ENCODE assay signal across 8 cellular contexts in the genomic region with DNA sequence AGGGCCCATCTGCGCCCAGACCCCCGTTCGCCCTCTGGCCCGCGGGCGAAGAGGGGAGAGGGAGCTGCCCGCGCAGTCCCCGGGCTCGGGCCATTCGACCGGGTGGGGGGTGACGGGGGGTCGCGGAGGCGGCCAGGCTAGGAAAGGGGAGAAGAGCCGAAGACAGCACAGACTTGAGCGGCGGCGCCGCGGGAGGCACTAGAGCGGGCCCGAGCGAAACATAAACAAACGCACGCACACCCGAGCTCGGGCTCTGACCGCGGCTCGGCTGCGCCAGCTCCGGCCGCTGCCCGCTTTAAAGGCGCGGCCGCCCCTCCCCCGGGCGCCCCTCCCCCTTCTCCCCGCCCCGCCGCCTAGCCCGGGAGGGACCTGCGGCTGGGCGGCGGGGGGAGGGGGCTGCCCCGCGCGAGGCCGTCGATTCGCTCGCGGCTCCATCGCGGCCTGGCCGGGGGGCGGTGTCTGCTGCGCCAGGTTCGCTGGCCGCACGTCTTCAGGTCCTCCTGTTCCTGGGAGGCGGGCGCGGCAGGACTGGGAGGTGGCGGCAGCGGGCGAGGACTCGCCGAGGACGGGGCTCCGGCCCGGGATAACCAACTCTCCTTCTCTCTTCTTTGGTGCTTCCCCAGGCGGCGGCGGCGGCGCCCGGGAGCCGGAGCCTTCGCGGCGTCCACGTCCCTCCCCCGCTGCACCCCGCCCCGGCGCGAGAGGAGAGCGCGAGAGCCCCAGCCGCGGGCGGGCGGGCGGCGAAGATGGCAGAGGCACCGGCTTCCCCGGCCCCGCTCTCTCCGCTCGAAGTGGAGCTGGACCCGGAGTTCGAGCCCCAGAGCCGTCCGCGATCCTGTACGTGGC. TPM values are rescaled to one million over a fixed set of nuclear protein-coding genes. Genes with fewer than 3 reads are reported as not detected.
DNase-seq lines count a peak whose midpoint lies in the region; ATAC-seq and TF ChIP-seq lines count a peak whose summit lies in the region.

Gene FOXO3 (plus strand): TSS at position 455 of the 846 bp plus-strand sequence. CDS start 292 bp downstream, at position 747.

- POLR2A ChIA-PET in PC-3 (lab: Charles Lee; ENCODE audit: unreplicated experiment): interaction anchor here (0.6 to 1.0 kb wide), 4 partner anchors 288 to 734 kb away, joined by 3 to 10 read pairs (median 6); partner anchors contain the start of gene ARMC2

- H3K4me3 ChIP-seq in BLaER1 treated with 17β-estradiol and CSF1 and Interleukin-3, amounts not matched to agents 10 nM and 100 nM: peak within 1 kb of the TSS; percentile 88 to 98 (median 92)
- peak within 1 kb of the TSS; percentile 85 for H3K4me3 ChIP-seq in HFF-Myc (replicated peaks; ENCODE audit: low read depth, low read length)
- H3K4me3 ChIP-seq in PC-3 (ENCODE audit: low read length): peak within 1 kb of the TSS; percentile 95
- H3K4me3 ChIP-seq in esophagus squamous epithelium: peak within 1 kb of the TSS; percentile 69 to 98 (median 80)
- H3K4me3 ChIP-seq in muscle layer of colon (ENCODE audit: low read depth in 1 of 2, low read length in 2 of 2): peak within 1 kb of the TSS; percentile 94 to 98

- H3F3A ChIP-seq in PC-3 (ENCODE audit: low read length, unreplicated experiment): peaks cover 4% of the 10 kb centered on the region

- H3K4me2 ChIP-seq in BLaER1 treated with 17β-estradiol and CSF1 and Interleukin-3, amounts not matched to agents 10 nM and 100 nM: peak within 1 kb of the TSS; percentile 88 to 99 (median 94)
- H3K4me2 ChIP-seq in PC-3 (ENCODE audit: low read length): peak within 1 kb of the TSS; percentile 99

- DNase-seq in HFF-Myc (ENCODE audit: extremely low read depth, low read depth): no peak
- DNase-seq in PC-3: peak; percentile 85
- DNase-seq in activated T-helper 1 cell treated with anti-CD3 and anti-CD28 coated beads, Interleukin-12 subunit alpha, Interleukin-12 subunit beta, Interleukin-2, Interleukin-4 antibody, amounts not matched to agents 30 ng/mL and 10 ng/mL and 1 ng/mL, durations not matched to agents 14 hours and 24 hours and 36 hours (ENCODE audit: low spot score): peak; percentile 37
- peak; percentile 36 for DNase-seq in esophagus squamous epithelium (lab: John Stamatoyannopoulos, UW)
- DNase-seq in stimulated activated effector memory CD8-positive, alpha-beta T cell treated with anti-CD3 and anti-CD28 coated beads, Interleukin-12 subunit alpha, Interleukin-12 subunit beta, amount 100 ng/mL, for 72 hours (ENCODE audit: low spot score in 2 of 2): peak; percentile 63 to 84

- peaks cover 39 to 53% (median 51%) of the 10 kb centered on the region in 10 experiments for H3K4me1 ChIP-seq in BLaER1 treated with 17β-estradiol and CSF1 and Interleukin-3, amounts not matched to agents 10 nM and 100 nM
- H3K4me1 ChIP-seq in PC-3 (ENCODE audit: insufficient read depth, low read length) (peaks cover 27% of the 10 kb centered on the region), esophagus squamous epithelium (peaks cover 19 to 60% (median 22%) of the 10 kb centered on the region in 3 donors), muscle layer of colon (ENCODE audit: insufficient read depth, low read length) (peaks cover 32% of the 10 kb centered on the region)

- no peaks in the 10 kb centered on the region for H3K9me3 Mint-ChIP-seq in activated T-helper 1 cell treated with anti-CD3 and anti-CD28 coated beads, Interleukin-12 subunit alpha, Interleukin-12 subunit beta, Interleukin-2, Interleukin-4 antibody, amounts not matched to agents 30 ng/mL and 10 ng/mL and 1 ng/mL, durations not matched to agents 14 hours and 24 hours and 36 hours
- H3K9me3 Mint-ChIP-seq in stimulated activated effector memory CD8-positive, alpha-beta T cell treated with anti-CD3 and anti-CD28 coated beads, Interleukin-12 subunit alpha, Interleukin-12 subunit beta, amount 100 ng/mL, for 72 hours: no peaks in the 10 kb centered on the region

- peak; percentile 32 for ATAC-seq in PC-3
- ATAC-seq in stimulated activated effector memory CD8-positive, alpha-beta T cell treated with anti-CD3 and anti-CD28 coated beads, Interleukin-12 subunit alpha, Interleukin-12 subunit beta, amount 100 ng/mL, for 72 hours: peak; percentile 27
- no peak for ATAC-seq in HG03432 (IDR thresholded peaks at IDR 0.05; ENCODE audit: unreplicated experiment)

- H3K79me2 ChIP-seq in PC-3 (ENCODE audit: low read length): peaks cover 52% of the 10 kb centered on the region

- TF ChIP-seq POLR2A in esophagus squamous epithelium (IDR thresholded peaks at IDR 0.05): peak in 3 of 4 donors; percentile 52 to 92 (median 91)

- peaks cover 52% of the 10 kb centered on the region for H3K4me1 Mint-ChIP-seq in activated T-helper 1 cell treated with anti-CD3 and anti-CD28 coated beads, Interleukin-12 subunit alpha, Interleukin-12 subunit beta, Interleukin-2, Interleukin-4 antibody, amounts not matched to agents 30 ng/mL and 10 ng/mL and 1 ng/mL, durations not matched to agents 14 hours and 24 hours and 36 hours (ENCODE audit: low read depth)
- H3K4me1 Mint-ChIP-seq in stimulated activated effector memory CD8-positive, alpha-beta T cell treated with anti-CD3 and anti-CD28 coated beads, Interleukin-12 subunit alpha, Interleukin-12 subunit beta, amount 100 ng/mL, for 72 hours: peaks cover 39% of the 10 kb centered on the region

- H2AFZ ChIP-seq in PC-3 (ENCODE audit: low read length): peak within 1 kb of the TSS; percentile 57

- H3K9me3 ChIP-seq in BLaER1 treated with 17β-estradiol and CSF1 and Interleukin-3, amounts not matched to agents 10 nM and 100 nM (replicated peaks in 1 of 11): no peaks in the 10 kb centered on the region
- H3K9me3 ChIP-seq in PC-3 (ENCODE audit: low read length) (no peaks in the 10 kb centered on the region), esophagus squamous epithelium (no peaks in the 10 kb centered on the region), muscle layer of colon (ENCODE audit: low read length) (no peaks in the 10 kb centered on the region)

- no peaks in the 10 kb centered on the region for H3K9me2 ChIP-seq in PC-3 (replicated peaks; ENCODE audit: low read length)

- intact Hi-C loops in PC-3 (cut with micrococcal nuclease) (loop anchor here (1.0 to 5.0 kb wide), 3 partner anchors 112 to 277 kb away; no protein-coding TSS in a partner anchor), esophagus squamous epithelium (cut with DNase I) (loop anchor here (10.0 kb wide), 1 partner anchor 94 kb away; no protein-coding TSS in a partner anchor)
- intact Hi-C loops in activated T-helper 1 cell treated with anti-CD3 and anti-CD28 coated beads, Interleukin-12 subunit alpha, Interleukin-12 subunit beta, Interleukin-2, Interleukin-4 antibody, amounts not matched to agents 30 ng/mL and 10 ng/mL and 1 ng/mL, durations not matched to agents 14 hours and 24 hours and 36 hours (cut with micrococcal nuclease): no loop called here

- WGBS in esophagus squamous epithelium, 2 donors: 0% methylated on average over 7 of the region's 110 CpGs; no CpG with 5 or more reads in 1 of the 2 donors

- H3K36me3 Mint-ChIP-seq in activated T-helper 1 cell treated with anti-CD3 and anti-CD28 coated beads, Interleukin-12 subunit alpha, Interleukin-12 subunit beta, Interleukin-2, Interleukin-4 antibody, amounts not matched to agents 30 ng/mL and 10 ng/mL and 1 ng/mL, durations not matched to agents 14 hours and 24 hours and 36 hours (ENCODE audit: low read depth): peaks cover 12% of the 10 kb centered on the region
- H3K36me3 Mint-ChIP-seq in stimulated activated effector memory CD8-positive, alpha-beta T cell treated with anti-CD3 and anti-CD28 coated beads, Interleukin-12 subunit alpha, Interleukin-12 subunit beta, amount 100 ng/mL, for 72 hours: peaks cover 44% of the 10 kb centered on the region

- H3K27ac Mint-ChIP-seq in activated T-helper 1 cell treated with anti-CD3 and anti-CD28 coated beads, Interleukin-12 subunit alpha, Interleukin-12 subunit beta, Interleukin-2, Interleukin-4 antibody, amounts not matched to agents 30 ng/mL and 10 ng/mL and 1 ng/mL, durations not matched to agents 14 hours and 24 hours and 36 hours: peak within 1 kb of the TSS; percentile 52
- peak within 1 kb of the TSS; percentile 94 for H3K27ac Mint-ChIP-seq in stimulated activated effector memory CD8-positive, alpha-beta T cell treated with anti-CD3 and anti-CD28 coated beads, Interleukin-12 subunit alpha, Interleukin-12 subunit beta, amount 100 ng/mL, for 72 hours

- no TSS peak for BruUV-seq in PC-3 (replicated peaks; lab: Mats Ljungman, UMichigan)

- H3K27me3 ChIP-seq in BLaER1 treated with 17β-estradiol and CSF1 and Interleukin-3, amounts not matched to agents 10 nM and 100 nM: peaks cover 0 to 19% (median 6%) of the 10 kb centered on the region in 11 experiments; a peak in 8 of 22 replicates
- H3K27me3 ChIP-seq in PC-3 (ENCODE audit: low read length): no peaks in the 10 kb centered on the region
- H3K27me3 ChIP-seq in esophagus squamous epithelium: no peaks in the 10 kb centered on the region
- no peaks in the 10 kb centered on the region for H3K27me3 ChIP-seq in muscle layer of colon (ENCODE audit: control insufficient read depth in 1 of 2, insufficient read depth in 2 of 2, low read length in 2 of 2)

- TF ChIP-seq CTCF in HFF-Myc (IDR thresholded peaks at IDR 0.05; ENCODE audit: low read depth, low read length, missing control alignments) (no peak), PC-3 (conservative IDR thresholded peaks at IDR 0.05; ENCODE audit: low read depth, low read length) (no peak), esophagus squamous epithelium (IDR thresholded peaks at IDR 0.05) (no peak)

- H3K9ac ChIP-seq in BLaER1 treated with 17β-estradiol and CSF1 and Interleukin-3, amounts not matched to agents 10 nM and 100 nM: peak within 1 kb of the TSS; percentile 90 to 100 (median 96)
- peak within 1 kb of the TSS; percentile 78 for H3K9ac ChIP-seq in PC-3 (ENCODE audit: low read length)
- peak within 1 kb of the TSS; percentile 83 for H3K9ac ChIP-seq in muscle layer of colon (ENCODE audit: low read length)

- H3K27ac ChIP-seq in BLaER1 treated with 17β-estradiol and CSF1 and Interleukin-3, amounts not matched to agents 10 nM and 100 nM: peak within 1 kb of the TSS; percentile 79 to 99 (median 96)
- H3K27ac ChIP-seq in PC-3 (ENCODE audit: low read length): peak within 1 kb of the TSS; percentile 79
- H3K27ac ChIP-seq in esophagus squamous epithelium: peak within 1 kb of the TSS; percentile 95 to 100 (median 98)
- H3K27ac ChIP-seq in muscle layer of colon (ENCODE audit: low read depth, low read length): peak within 1 kb of the TSS; percentile 100

- peaks cover 11 to 44% (median 30%) of the 10 kb centered on the region in 11 experiments; a peak in 18 of 22 replicates for H4K20me1 ChIP-seq in BLaER1 treated with 17β-estradiol and CSF1 and Interleukin-3, amounts not matched to agents 10 nM and 100 nM
- H4K20me1 ChIP-seq in PC-3 (ENCODE audit: low read length): peaks cover 20% of the 10 kb centered on the region; the same call in 1 of the 2 replicates

- peak within 1 kb of the TSS; percentile 82 for H3K4me3 Mint-ChIP-seq in activated T-helper 1 cell treated with anti-CD3 and anti-CD28 coated beads, Interleukin-12 subunit alpha, Interleukin-12 subunit beta, Interleukin-2, Interleukin-4 antibody, amounts not matched to agents 30 ng/mL and 10 ng/mL and 1 ng/mL, durations not matched to agents 14 hours and 24 hours and 36 hours
- H3K4me3 Mint-ChIP-seq in stimulated activated effector memory CD8-positive, alpha-beta T cell treated with anti-CD3 and anti-CD28 coated beads, Interleukin-12 subunit alpha, Interleukin-12 subunit beta, amount 100 ng/mL, for 72 hours: peak within 1 kb of the TSS; percentile 79

- CTCF ChIA-PET in PC-3 (lab: Charles Lee): interaction anchor here (0.5 to 0.6 kb wide), 3 partner anchors 333 to 1243 kb away, joined by 4 to 6 read pairs (median 4); no protein-coding TSS in a partner anchor

- peaks cover 0 to 13% (median 10%) of the 10 kb centered on the region in 11 experiments; a peak in 12 of 22 replicates for H3K36me3 ChIP-seq in BLaER1 treated with 17β-estradiol and CSF1 and Interleukin-3, amounts not matched to agents 10 nM and 100 nM
- H3K36me3 ChIP-seq in PC-3 (ENCODE audit: low read depth, low read length): no peaks in the 10 kb centered on the region
- no peaks in the 10 kb centered on the region for H3K36me3 ChIP-seq in esophagus squamous epithelium
- H3K36me3 ChIP-seq in muscle layer of colon (ENCODE audit: insufficient read depth, low read length): no peaks in the 10 kb centered on the region

- H3K27me3 Mint-ChIP-seq in activated T-helper 1 cell treated with anti-CD3 and anti-CD28 coated beads, Interleukin-12 subunit alpha, Interleukin-12 subunit beta, Interleukin-2, Interleukin-4 antibody, amounts not matched to agents 30 ng/mL and 10 ng/mL and 1 ng/mL, durations not matched to agents 14 hours and 24 hours and 36 hours (ENCODE audit: insufficient read depth): peaks cover 43% of the 10 kb centered on the region

RNA-seq across cellular contexts. Expression of gene FOXO3, which starts in this region (rescaled TPM):
- total RNA-seq in PC-3 (2014; rRNA removed) (12.8 and 19.9 TPM in 2 replicates), esophagus squamous epithelium (10 to 100 TPM; 30.3 to 80.7 (median 34.3) TPM)
- total RNA-seq in activated T-helper 1 cell treated with anti-CD3 and anti-CD28 coated beads, Interleukin-12 subunit alpha, Interleukin-12 subunit beta, Interleukin-2, Interleukin-4 antibody, amounts not matched to agents 30 ng/mL and 10 ng/mL and 1 ng/mL, durations not matched to agents 14 hours and 24 hours and 36 hours: 8.6 and 8.7 TPM in 2 replicates
